19 cellular contexts compared by ENCODE assay signal in genomic region chr17:7848131-7848579, GRCh38.
"Had no signal": no experiment of that assay in that cellular context is flagged by ENCODE, and none has a peak within 500 bp of the region (broad histone marks: within the 10 kb centered on the region; RNA-seq: fewer than 3 reads in every experiment).

No MANE protein-coding gene starts in this region.

- ATAC-seq: activated CD4-positive, alpha-beta T cell treated with anti-CD3 and anti-CD28 coated beads for 36 hours; activated T-helper 17 cell treated with anti-CD3 and anti-CD28 coated beads, Interleukin-2, amount 50 U/mL, for 72 hours; left ventricle myocardium superior; naive thymus-derived CD8-positive, alpha-beta T cell; WTC11 had no signal

- H3K27ac ChIP-seq: cardiac muscle cell, dorsolateral prefrontal cortex, epithelial cell of prostate, parathyroid adenoma, tibial artery had no signal

- H3K36me3 Mint-ChIP-seq: WTC11 had no signal

- H3K27me3 Mint-ChIP-seq: activated CD4-positive, alpha-beta T cell treated with anti-CD3 and anti-CD28 coated beads for 36 hours; activated T-helper 17 cell treated with anti-CD3 and anti-CD28 coated beads, Interleukin-2, amount 50 U/mL, for 72 hours; memory B cell; naive thymus-derived CD8-positive, alpha-beta T cell had no signal

- H3K27ac Mint-ChIP-seq: activated CD4-positive, alpha-beta T cell treated with anti-CD3 and anti-CD28 coated beads for 36 hours; activated T-helper 17 cell treated with anti-CD3 and anti-CD28 coated beads, Interleukin-2, amount 50 U/mL, for 72 hours; WTC11 had no signal

- DNase-seq: activated CD4-positive, alpha-beta T cell treated with anti-CD3 and anti-CD28 coated beads for 36 hours; activated CD8-positive, alpha-beta memory T cell treated with anti-CD3 and anti-CD28 coated beads for 24 hours; activated CD8-positive, alpha-beta memory T cell treated with anti-CD3 and anti-CD28 coated beads, Interleukin-2, amount 50 U/mL, for 48 hours; activated naive CD4-positive, alpha-beta T cell treated with anti-CD3 and anti-CD28 coated beads, Interleukin-2, amount 50 U/mL, for 16 hours; amniotic stem cell; dorsolateral prefrontal cortex; foreskin fibroblast; left ventricle myocardium superior; spleen; substantia nigra; SW 1271 had no signal

- H3K9me3 Mint-ChIP-seq: activated T-helper 17 cell treated with anti-CD3 and anti-CD28 coated beads, Interleukin-2, amount 50 U/mL, for 72 hours; memory B cell; naive thymus-derived CD8-positive, alpha-beta T cell; WTC11 had no signal

- H3K4me3 Mint-ChIP-seq: activated CD4-positive, alpha-beta T cell treated with anti-CD3 and anti-CD28 coated beads for 36 hours; activated T-helper 17 cell treated with anti-CD3 and anti-CD28 coated beads, Interleukin-2, amount 50 U/mL, for 72 hours; memory B cell; WTC11 had no signal
